In the genomic region with DNA sequence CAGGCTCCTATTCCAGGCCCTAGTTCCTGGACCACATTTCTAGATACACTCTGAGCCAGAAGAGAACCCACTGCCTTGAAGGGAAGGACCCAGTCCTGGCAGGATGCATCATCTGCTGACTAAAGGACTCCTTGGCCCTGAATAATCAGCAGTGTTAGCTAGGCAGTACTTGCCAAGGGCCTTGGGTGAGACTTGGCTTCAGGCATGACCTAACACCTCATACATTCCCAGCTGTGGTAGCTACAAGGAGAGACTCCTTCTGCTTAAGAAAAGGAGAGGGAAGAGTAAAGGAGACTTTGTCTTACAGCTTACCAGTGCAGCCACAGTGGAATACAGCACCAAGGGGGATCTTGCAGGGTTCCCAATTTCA, we compare ENCODE assay signal across 25 cellular contexts. TPM values are rescaled to one million over a fixed set of nuclear protein-coding genes. Genes with fewer than 3 reads are reported as not detected.
DNase-seq lines count a peak whose midpoint lies in the region; ATAC-seq, FAIRE-seq and TF ChIP-seq lines count a peak whose summit lies in the region.
"Had no signal": no experiment of that assay in that cellular context is flagged by ENCODE, and none has a peak within 500 bp of the region (broad histone marks: within the 10 kb centered on the region; RNA-seq: fewer than 3 reads in every experiment).

No MANE protein-coding gene starts in this region.

- H3K4me2 ChIP-seq in keratinocyte (ENCODE audit: control insufficient read depth, extremely low read depth, insufficient read depth, low read depth, low read length): no peak overlapping the region
- H3K4me2 ChIP-seq: GM23338 had no signal

- no peaks in the 10 kb centered on the region for H3K36me3 ChIP-seq in MG63
- no peaks in the 10 kb centered on the region for H3K36me3 ChIP-seq in keratinocyte (ENCODE audit: control insufficient read depth in 2 of 2, extremely low read depth in 1 of 2, insufficient read depth in 2 of 2, low read length in 2 of 2)
- H3K36me3 ChIP-seq: ascending aorta, vagina had no signal

- TF ChIP-seq CTCF in epithelial cell of esophagus (IDR thresholded peaks at IDR 0.05; ENCODE audit: insufficient read depth, low read depth, low read length, missing control alignments): no peak
- no peak for TF ChIP-seq CTCF in keratinocyte (optimal IDR thresholded peaks at IDR 0.05 in 1 of 3, IDR thresholded peaks at IDR 0.05 in 1 of 3, conservative IDR thresholded peaks at IDR 0.05 in 1 of 3; ENCODE audit: extremely low read depth in 1 of 3, insufficient read depth in 2 of 3, low read length in 3 of 3)

- H3K79me2 ChIP-seq in keratinocyte (ENCODE audit: control insufficient read depth, insufficient read depth, low read length): peaks cover 4% of the 10 kb centered on the region

- ATAC-seq in GM18868 (IDR thresholded peaks at IDR 0.05; ENCODE audit: unreplicated experiment) (no peak), GM18867 (IDR thresholded peaks at IDR 0.05; ENCODE audit: unreplicated experiment) (no peak)
- ATAC-seq: activated CD8-positive, alpha-beta T cell treated with anti-CD3 and anti-CD28 coated beads for 36 hours; GM12878; psoas muscle; SK-N-SH treated with all-trans-retinoic acid at 6 μM for 48 hours; stimulated activated naive CD8-positive, alpha-beta T cell treated with anti-CD3 and anti-CD28 coated beads, Interleukin-15, amount 100 ng/mL, for 72 hours had no signal

- no peak overlapping the region for H3K27ac ChIP-seq in keratinocyte (ENCODE audit: control insufficient read depth, insufficient read depth, low read length)
- H3K27ac ChIP-seq: ascending aorta, C4-2B, psoas muscle, RWPE1, vagina had no signal

- no peak overlapping the region for H3K9ac ChIP-seq in keratinocyte (ENCODE audit: control insufficient read depth, extremely low read depth, insufficient read depth, low read length)

- no peaks in the 10 kb centered on the region for H3K4me1 ChIP-seq in keratinocyte (ENCODE audit: control insufficient read depth, extremely low read depth, insufficient read depth, low read length)
- H3K4me1 ChIP-seq: ascending aorta, vagina had no signal

- H3K27me3 ChIP-seq in MG63 (no peaks in the 10 kb centered on the region), keratinocyte (ENCODE audit: control insufficient read depth, extremely low read depth, insufficient read depth, low read length) (no peaks in the 10 kb centered on the region)
- H3K27me3 ChIP-seq: ascending aorta, vagina had no signal

- peaks cover 18% of the 10 kb centered on the region for H3K9me3 ChIP-seq in MG63
- no peaks in the 10 kb centered on the region for H3K9me3 ChIP-seq in keratinocyte (ENCODE audit: control insufficient read depth, low read depth, low read length)

- TF ChIP-seq POLR2A in H54 (IDR thresholded peaks at IDR 0.05; ENCODE audit: low read depth, low read length): no peak

- H3K9me1 ChIP-seq in keratinocyte (ENCODE audit: control insufficient read depth, extremely low read depth, insufficient read depth, low read length): no peaks in the 10 kb centered on the region

- DNase-seq in H54 (ENCODE audit: insufficient read length, low spot score) (no peak), MG63 (peak; percentile 90), epithelial cell of esophagus (ENCODE audit: low read depth) (peak; percentile 55), keratinocyte (ENCODE audit: low read depth, low spot score) (no peak), HT-29 (ENCODE audit: low spot score) (no peak), SKM-1 (lab: John Stamatoyannopoulos, UW; ENCODE audit: unreplicated experiment) (no peak)
- DNase-seq: activated CD8-positive, alpha-beta T cell treated with anti-CD3 and anti-CD28 coated beads for 36 hours; activated effector memory CD4-positive, alpha-beta T cell treated with Interleukin-2 at 50 U/mL for 16 hours; DND-41; left cardiac atrium; NCI-H1417 treated with DMSO at 0.1 percent for 48 hours; NCI-H82; psoas muscle; stimulated activated naive CD8-positive, alpha-beta T cell treated with anti-CD3 and anti-CD28 coated beads, Interleukin-15, amount 100 ng/mL, for 72 hours; T-helper 2 cell had no signal

- dilution Hi-C loops in keratinocyte (cut with MboI; ENCODE audit: extremely low pct_ligation_motif_present, low sequenced_read_pairs): no loop called here

- H2AFZ ChIP-seq in keratinocyte (ENCODE audit: control insufficient read depth, low read length): no peak overlapping the region
- H2AFZ ChIP-seq: GM23338 had no signal

- peaks cover 4% of the 10 kb centered on the region for H4K20me1 ChIP-seq in keratinocyte (ENCODE audit: control insufficient read depth, extremely low read depth, insufficient read depth, low read length)

- FAIRE-seq in H54 (lab: Jason Lieb, UNC) (peak; percentile 84), keratinocyte (lab: Jason Lieb, UNC) (peak; percentile 58)
- FAIRE-seq: endometrium, GM12878 had no signal

- H3K4me3 ChIP-seq in MG63: no peak overlapping the region
- H3K4me3 ChIP-seq in epithelial cell of esophagus (ENCODE audit: low read length): no peak overlapping the region
- H3K4me3 ChIP-seq in keratinocyte (ENCODE audit: control insufficient read depth in 2 of 3, extremely low read depth in 1 of 3, insufficient read depth in 2 of 3, low read depth in 1 of 3, low read length in 3 of 3): no peak overlapping the region
- H3K4me3 ChIP-seq: ascending aorta, GM12878, GM23338, psoas muscle, vagina had no signal

RNA-seq across cellular contexts. Expression of a gene that starts 26.4 kb away (rescaled TPM):
- total RNA-seq in MG63 (2014; rRNA removed; shearing (Covaris generic); ENCODE audit: low replicate concordance): 22.3 and 71.9 TPM in 2 replicates
- 5.0 to 6.4 TPM (median 5.9 TPM) in 3 replicates for polyA plus RNA-seq in keratinocyte
- polyA plus RNA-seq in keratinocyte (2011; ENCODE audit: low read depth): 4.3 TPM
- polyA plus RNA-seq in keratinocyte (2011; cell fraction: cytosol; rRNA removed): 2.9 and 4.1 TPM in 2 replicates
- 15.3 and 16.0 TPM in 2 replicates for polyA plus RNA-seq in keratinocyte (2011; cell fraction: nucleus; rRNA removed)
- polyA plus RNA-seq in keratinocyte (2012; ENCODE audit: low replicate concordance): 4.2 and 5.7 TPM in 2 replicates
- polyA minus RNA-seq in keratinocyte: 10.1 to 17.8 TPM (median 13.7 TPM) in 3 replicates
- 13.0 TPM for polyA minus RNA-seq in keratinocyte (2011; cell fraction: cytosol; rRNA and poly(A)+ RNA removed)
- polyA minus RNA-seq in keratinocyte (2011; cell fraction: nucleus; rRNA and poly(A)+ RNA removed): 15.5 and 31.6 TPM in 2 replicates
- total RNA-seq in HT-29 (2014; rRNA removed; shearing (Covaris generic)): 15.7 and 25.9 TPM in 2 replicates

RNA-seq across cellular contexts. Expression of a gene that starts 27.2 kb away (rescaled TPM):
- 6.2 and 6.8 TPM in 2 replicates for total RNA-seq in MG63 (2014; rRNA removed; shearing (Covaris generic); ENCODE audit: low replicate concordance)
- 32.2 to 44.6 TPM (median 36.1 TPM) in 3 replicates for polyA plus RNA-seq in keratinocyte
- polyA plus RNA-seq in keratinocyte (2011; ENCODE audit: low read depth): 25.3 TPM
- polyA plus RNA-seq in keratinocyte (2011; cell fraction: cytosol; rRNA removed): 25.8 and 37.8 TPM in 2 replicates
- polyA plus RNA-seq in keratinocyte (2011; cell fraction: nucleus; rRNA removed): 44.6 and 54.7 TPM in 2 replicates
- 9.7 and 18.7 TPM in 2 replicates for polyA plus RNA-seq in keratinocyte (2012; ENCODE audit: low replicate concordance)
- 27.1 to 49.9 TPM (median 38.2 TPM) in 3 replicates for polyA minus RNA-seq in keratinocyte
- 39.7 TPM for polyA minus RNA-seq in keratinocyte (2011; cell fraction: cytosol; rRNA and poly(A)+ RNA removed)
- 26.8 and 59.3 TPM in 2 replicates for polyA minus RNA-seq in keratinocyte (2011; cell fraction: nucleus; rRNA and poly(A)+ RNA removed)
- total RNA-seq in HT-29 (2014; rRNA removed; shearing (Covaris generic)): 22.4 and 22.7 TPM in 2 replicates

Comparison
In these comparisons a context has a peak if more than half of its experiments do, and no peak if none do; other contexts are left out.
1. DNase-seq: peak in MG63 (single experiment) and epithelial cell of esophagus (single experiment); none in H54 (single experiment), keratinocyte (single experiment), HT-29 (single experiment) and SKM-1 (single experiment).